Comparison of ENCODE assay signal across 28 cellular contexts in the genomic region with DNA sequence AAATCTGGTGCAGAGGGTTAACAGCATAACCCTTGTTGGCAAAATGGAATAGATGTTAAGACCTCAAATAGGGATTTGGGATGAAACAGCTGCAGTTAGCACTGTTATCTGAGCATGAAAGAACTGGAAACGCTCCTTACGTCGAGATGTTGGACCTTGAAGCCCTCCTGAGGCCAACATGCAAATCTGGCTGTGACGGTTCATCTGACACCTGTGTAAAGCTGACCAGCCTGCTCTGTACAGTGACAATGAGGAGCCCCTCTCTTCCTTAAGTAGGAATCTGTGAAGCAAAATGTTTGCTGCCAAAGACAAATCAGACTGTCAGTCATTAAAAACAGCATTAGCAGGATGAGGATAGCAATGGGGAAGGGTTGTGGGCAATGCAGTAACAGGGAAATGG.
"Had no signal": no experiment of that assay in that cellular context is flagged by ENCODE, and none has a peak within 500 bp of the region (broad histone marks: within the 10 kb centered on the region; RNA-seq: fewer than 3 reads in every experiment).

No MANE protein-coding gene starts in this region.

- H3K27me3 ChIP-seq: breast epithelium, vagina had no signal

- H3K27ac Mint-ChIP-seq: activated CD4-positive, alpha-beta T cell treated with anti-CD3 and anti-CD28 coated beads, Interleukin-2, amount 10 ng/mL, durations not matched to agents 7 days and 5 days; activated CD8-positive, alpha-beta T cell treated with anti-CD3 and anti-CD28 coated beads for 36 hours; activated naive CD4-positive, alpha-beta T cell treated with anti-CD3 and anti-CD28 coated beads, Interleukin-2, amount 50 U/mL, for 24 hours; activated naive CD8-positive, alpha-beta T cell treated with anti-CD3 and anti-CD28 coated beads, Interleukin-2, amount 50 U/mL, for 24 hours; activated T-helper 2 cell treated with anti-CD3 and anti-CD28 coated beads, Interferon-gamma antibody, Interleukin-2, Interleukin-4, amounts not matched to agents 10 μg/mL and 5 μg/mL and 100 μg/mL, durations not matched to agents 14 hours and 24 hours and 36 hours; natural killer cell; neural progenitor cell; stimulated activated naive CD8-positive, alpha-beta T cell treated with anti-CD3 and anti-CD28 coated beads, Interleukin-15, Interleukin-2, amounts not matched to agents 100 ng/mL and 50 ng/mL, for 24 hours; T-helper 1 cell treated with Interleukin-12 subunit alpha and Interleukin-12 subunit beta and Interleukin-4 antibody, amounts not matched to agents 30 μg/mL and 1 μg/mL, for 36 hours had no signal

- H3K36me3 Mint-ChIP-seq: natural killer cell had no signal

- H3K4me3 ChIP-seq: breast epithelium, left ventricle myocardium inferior, lung, neural progenitor cell, skin epidermis, thoracic aorta, vagina had no signal

- H3K36me3 ChIP-seq: breast epithelium, neural progenitor cell had no signal

- H3K9me3 Mint-ChIP-seq: activated CD4-positive, alpha-beta T cell treated with anti-CD3 and anti-CD28 coated beads, Interleukin-2, amount 10 ng/mL, durations not matched to agents 7 days and 5 days; activated CD8-positive, alpha-beta T cell treated with anti-CD3 and anti-CD28 coated beads for 36 hours; activated naive CD4-positive, alpha-beta T cell treated with anti-CD3 and anti-CD28 coated beads, Interleukin-2, amount 50 U/mL, for 24 hours; activated naive CD8-positive, alpha-beta T cell treated with anti-CD3 and anti-CD28 coated beads, Interleukin-2, amount 50 U/mL, for 24 hours; activated T-helper 2 cell treated with anti-CD3 and anti-CD28 coated beads, Interferon-gamma antibody, Interleukin-2, Interleukin-4, amounts not matched to agents 10 μg/mL and 5 μg/mL and 100 μg/mL, durations not matched to agents 14 hours and 24 hours and 36 hours; central memory CD8-positive, alpha-beta T cell; natural killer cell; neural progenitor cell; stimulated activated naive CD8-positive, alpha-beta T cell treated with anti-CD3 and anti-CD28 coated beads, Interleukin-15, Interleukin-2, amounts not matched to agents 100 ng/mL and 50 ng/mL, for 24 hours; T-helper 1 cell treated with Interleukin-12 subunit alpha and Interleukin-12 subunit beta and Interleukin-4 antibody, amounts not matched to agents 30 μg/mL and 1 μg/mL, for 36 hours had no signal

- ATAC-seq: activated CD8-positive, alpha-beta T cell treated with anti-CD3 and anti-CD28 coated beads for 36 hours; activated naive CD8-positive, alpha-beta T cell treated with anti-CD3 and anti-CD28 coated beads, Interleukin-2, amount 50 U/mL, for 24 hours; natural killer cell; sciatic nerve had no signal

- H3K27ac ChIP-seq: breast epithelium, left ventricle myocardium inferior, neural progenitor cell, skin epidermis, thoracic aorta, vagina had no signal

- H3K27me3 Mint-ChIP-seq: central memory CD8-positive, alpha-beta T cell had no signal

- DNase-seq: activated CD4-positive, alpha-beta T cell treated with anti-CD3 and anti-CD28 coated beads for 1 hour; activated CD4-positive, alpha-beta T cell treated with anti-CD3 and anti-CD28 coated beads, Interleukin-2, amount 10 ng/mL, durations not matched to agents 7 days and 5 days; activated CD8-positive, alpha-beta T cell treated with anti-CD3 and anti-CD28 coated beads for 36 hours; activated naive CD8-positive, alpha-beta T cell treated with anti-CD3 and anti-CD28 coated beads, Interleukin-2, amount 50 U/mL, for 24 hours; activated T-cell treated with anti-CD3 and anti-CD28 coated beads, Interleukin-2, amount 50 U/mL, for 48 hours; amygdala; dermis blood vessel endothelial cell; effector CD8-positive, alpha-beta T cell; left ventricle myocardium inferior; mesendoderm; natural killer cell; occipital lobe; stimulated activated CD4-positive, alpha-beta T cell treated with anti-CD3 and anti-CD28 coated beads, Interleukin-12 subunit alpha, Interleukin-12 subunit beta, amount 100 ng/mL, for 4 hours; stimulated activated CD4-positive, alpha-beta T cell treated with anti-CD3 and anti-CD28 coated beads, Interleukin-4, amount 100 ng/mL, for 1 hour; T1000; trophoblast cell had no signal

- H3K9me3 ChIP-seq: breast epithelium, left ventricle myocardium inferior, thoracic aorta, vagina had no signal

- H3K4me1 ChIP-seq: neural progenitor cell had no signal

- H3K4me3 Mint-ChIP-seq: activated CD4-positive, alpha-beta T cell treated with anti-CD3 and anti-CD28 coated beads, Interleukin-2, amount 10 ng/mL, durations not matched to agents 7 days and 5 days; activated CD8-positive, alpha-beta T cell treated with anti-CD3 and anti-CD28 coated beads for 36 hours; activated naive CD4-positive, alpha-beta T cell treated with anti-CD3 and anti-CD28 coated beads, Interleukin-2, amount 50 U/mL, for 24 hours; activated naive CD8-positive, alpha-beta T cell treated with anti-CD3 and anti-CD28 coated beads, Interleukin-2, amount 50 U/mL, for 24 hours; central memory CD8-positive, alpha-beta T cell; natural killer cell; neural progenitor cell; stimulated activated naive CD8-positive, alpha-beta T cell treated with anti-CD3 and anti-CD28 coated beads, Interleukin-15, Interleukin-2, amounts not matched to agents 100 ng/mL and 50 ng/mL, for 24 hours; T-helper 1 cell treated with Interleukin-12 subunit alpha and Interleukin-12 subunit beta and Interleukin-4 antibody, amounts not matched to agents 30 μg/mL and 1 μg/mL, for 36 hours had no signal
